ENCODE assay signal across 1 cellular context in genomic region chrX:56563231-56564116, GRCh38.
TF ChIP-seq lines count a peak whose summit lies in the region.

TSS of gene UBQLN2 (plus strand) at chrX:56563627. CDS start at chrX:56563874, 247 bp downstream.

TF ChIP-seq in K562, 482 proteins besides CTCF, POLR2A, EP300 and RAD21 (continued from another document and continues in another):
- TF ChIP-seq ZBTB11 (CRISPR knock-in tag; IDR thresholded peaks at IDR 0.05): no peak
- no peak for TF ChIP-seq EHMT2 (IDR thresholded peaks at IDR 0.05)
- no peak for TF ChIP-seq ZSCAN32 (CRISPR knock-in tag; IDR thresholded peaks at IDR 0.05)
- TF ChIP-seq RBM15 (IDR thresholded peaks at IDR 0.05; ENCODE audit: insufficient read depth, low read length): no peak
- TF ChIP-seq HDAC1 (IDR thresholded peaks at IDR 0.05): 0 out of 4 replicates have a peak, but pooled peaks of 1 of the 2 experiments have one; percentile 51
- TF ChIP-seq GABPB2 (CRISPR knock-in tag; conservative IDR thresholded peaks at IDR 0.05): no peak
- TF ChIP-seq RBFOX2 (IDR thresholded peaks at IDR 0.05; ENCODE audit: low read depth, low read length): peak; percentile 82
- peak; percentile 41 for TF ChIP-seq TAF9B (IDR thresholded peaks at IDR 0.05; ENCODE audit: partially characterized antibody)
- TF ChIP-seq ZNF277 (CRISPR knock-in tag; IDR thresholded peaks at IDR 0.05; ENCODE audit: borderline replicate concordance): no peak
- no peak for TF ChIP-seq BACH1 (tag; IDR thresholded peaks at IDR 0.05)
- TF ChIP-seq NR0B1 (IDR thresholded peaks at IDR 0.05; ENCODE audit: partially characterized antibody): no peak
- TF ChIP-seq ZNF551 (CRISPR knock-in tag; IDR thresholded peaks at IDR 0.05): no peak
- TF ChIP-seq STAG1 (CRISPR knock-in tag; IDR thresholded peaks at IDR 0.05; ENCODE audit: borderline replicate concordance): no peak
- TF ChIP-seq MCM7 (IDR thresholded peaks at IDR 0.05): no peak
- peak; percentile 60 for TF ChIP-seq TBP (optimal IDR thresholded peaks at IDR 0.05; ENCODE audit: low read depth, low read length)
- 0 out of 4 replicates have a peak, but pooled peaks have one; percentile 19 to 33 for TF ChIP-seq MLLT1 (IDR thresholded peaks at IDR 0.05)
- no peak for TF ChIP-seq HOMEZ (CRISPR knock-in tag; IDR thresholded peaks at IDR 0.05)
- peak; percentile 57 for TF ChIP-seq POLR2B (IDR thresholded peaks at IDR 0.05; ENCODE audit: low read depth, partially characterized antibody)
- no peak for TF ChIP-seq ELF2 (CRISPR knock-in tag; IDR thresholded peaks at IDR 0.05)
- no peak for TF ChIP-seq KLF1 (tag; IDR thresholded peaks at IDR 0.05)
- TF ChIP-seq PHF20 (IDR thresholded peaks at IDR 0.05; ENCODE audit: partially characterized antibody): peak; percentile 22
- TF ChIP-seq ZNF79 (CRISPR knock-in tag; IDR thresholded peaks at IDR 0.05; ENCODE audit: low read depth): no peak
- no peak for TF ChIP-seq POU5F1 (IDR thresholded peaks at IDR 0.05; ENCODE audit: borderline replicate concordance, low read depth, low read length, partially characterized antibody)
- TF ChIP-seq ARID3B (CRISPR knock-in tag; IDR thresholded peaks at IDR 0.05; ENCODE audit: borderline replicate concordance): no peak
- TF ChIP-seq ZNF23 (CRISPR knock-in tag; IDR thresholded peaks at IDR 0.05): no peak
- no peak for TF ChIP-seq ZNF318 (IDR thresholded peaks at IDR 0.05; ENCODE audit: borderline replicate concordance in 1 of 2, low read depth in 1 of 2)
- peak; percentile 56; the same call in 1 of the 2 replicates for TF ChIP-seq ERF (CRISPR knock-in tag; IDR thresholded peaks at IDR 0.05)
- no peak for TF ChIP-seq ZNF431 (CRISPR knock-in tag; IDR thresholded peaks at IDR 0.05)
- TF ChIP-seq GABPA (tag; conservative IDR thresholded peaks at IDR 0.05; ENCODE audit: low read depth): no peak
- TF ChIP-seq ZMIZ1 (IDR thresholded peaks at IDR 0.05; ENCODE audit: low read depth in 2 of 2, low read length in 2 of 2): no peak
